20 cellular contexts compared by ENCODE assay signal in genomic region chr6:15921243-15921642, GRCh38.
DNase-seq lines count a peak whose midpoint lies in the region; ATAC-seq and TF ChIP-seq lines count a peak whose summit lies in the region.
"Had no signal": no experiment of that assay in that cellular context is flagged by ENCODE, and none has a peak within 500 bp of the region (broad histone marks: within the 10 kb centered on the region; RNA-seq: fewer than 3 reads in every experiment).

No MANE protein-coding gene starts in this region.

- H3K27me3 ChIP-seq in Peyer's patch = no peaks in the 10 kb centered on the region

- no peaks in the 10 kb centered on the region for H3K36me3 ChIP-seq in Peyer's patch

- H3K27ac ChIP-seq in Peyer's patch = no peak overlapping the region
- H3K27ac ChIP-seq: 22Rv1 had no signal

- no peak for ATAC-seq in HG03108 (IDR thresholded peaks at IDR 0.05; ENCODE audit: unreplicated experiment)
- ATAC-seq: SK-N-SH treated with all-trans-retinoic acid at 6 μM for 48 hours, T-cell had no signal

- H3K4me3 ChIP-seq in fibroblast of villous mesenchyme (ENCODE audit: low read depth, low read length) = no peak overlapping the region
- H3K4me3 ChIP-seq in Peyer's patch = no peak overlapping the region

- no peaks in the 10 kb centered on the region for H3K9me3 ChIP-seq in Peyer's patch

- TF ChIP-seq CTCF in fibroblast of villous mesenchyme (IDR thresholded peaks at IDR 0.05; ENCODE audit: insufficient read depth, low read depth, low read length) = no peak
- no peak for TF ChIP-seq CTCF in Peyer's patch (IDR thresholded peaks at IDR 0.05)

- DNase-seq in NCI-H748 (lab: John Stamatoyannopoulos, UW; ENCODE audit: unreplicated experiment) (peak; percentile 21), NCI-H748 treated with DMSO at 0.1 percent for 48 hours (lab: John Stamatoyannopoulos, UW) (no peak), amniotic epithelial cell (ENCODE audit: low read depth) (peak; percentile 66), fibroblast of villous mesenchyme (ENCODE audit: low read depth) (peak; percentile 81), Peyer's patch (no peak), iPS-NIHi7 (ENCODE audit: extremely low spot score) (no peak), NCI-H2196 treated with DMSO at 0.1 percent for 48 hours (lab: John Stamatoyannopoulos, UW; ENCODE audit: unreplicated experiment) (no peak)
- DNase-seq: DMS79 treated with DMSO at 0.1 percent for 48 hours, H7, KG1, NCI-H1092 treated with DMSO at 0.1 percent for 48 hours, NCI-H146, NCI-H2029 treated with DMSO at 0.1 percent for 48 hours, NCI-H82, RPMI8226, SIG-M5, T-cell had no signal

- H3K4me1 ChIP-seq in Peyer's patch = no peaks in the 10 kb centered on the region

- no peak for TF ChIP-seq POLR2A in Peyer's patch (IDR thresholded peaks at IDR 0.05)

Comparison
In these comparisons a context has a peak if more than half of its experiments do, and no peak if none do; other contexts are left out.
1. DNase-seq: peak in NCI-H748 (single experiment), amniotic epithelial cell (single experiment) and fibroblast of villous mesenchyme (single experiment); none in NCI-H748 treated with DMSO at 0.1 percent for 48 hours (single experiment), Peyer's patch (0 of 3), iPS-NIHi7 (single experiment) and NCI-H2196 treated with DMSO at 0.1 percent for 48 hours (single experiment).